Comparison of ENCODE assay signal across 1 cellular context in the genomic region with DNA sequence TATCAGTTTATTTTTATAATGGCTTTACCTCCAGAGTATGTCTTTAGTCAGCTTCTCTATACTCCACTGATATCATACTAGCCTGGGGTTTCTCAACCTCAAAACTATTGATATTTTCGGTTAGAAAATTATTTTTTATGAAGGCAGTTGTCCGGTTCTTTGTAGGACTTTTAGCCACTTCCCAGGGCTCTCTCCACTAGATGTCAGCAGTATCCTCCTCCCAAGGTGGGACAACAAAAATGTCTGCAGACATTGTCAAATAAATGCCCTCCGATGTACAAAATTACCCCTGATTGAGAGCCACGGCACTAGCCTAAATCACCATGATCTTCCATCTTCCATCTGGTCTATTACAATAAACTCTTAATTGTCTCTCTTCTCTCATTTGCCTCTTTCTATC.
A peak's percentile ranks its signal among the peaks of the same experiment; 100 is the strongest.
TF ChIP-seq lines count a peak whose summit lies in the region.

No MANE protein-coding gene starts in this region.

TF ChIP-seq in K562, 482 proteins besides CTCF, POLR2A, EP300 and RAD21:
- no peak for TF ChIP-seq TRIM25 (IDR thresholded peaks at IDR 0.05; ENCODE audit: borderline replicate concordance)
- TF ChIP-seq SAP30 (IDR thresholded peaks at IDR 0.05; ENCODE audit: borderline replicate concordance, insufficient read depth, low read depth, low read length, poor library complexity, severe bottlenecking) = no peak
- no peak for TF ChIP-seq TBL1XR1 (IDR thresholded peaks at IDR 0.05; ENCODE audit: low read length in 2 of 2)
- no peak for TF ChIP-seq NFE2L1 (tag; IDR thresholded peaks at IDR 0.05; ENCODE audit: borderline replicate concordance, low read depth)
- 0 out of 2 replicates have a peak, but pooled peaks have one; percentile 18 for TF ChIP-seq SMC3 (conservative IDR thresholded peaks at IDR 0.05; ENCODE audit: insufficient read depth, low read depth, low read length)
- no peak for TF ChIP-seq HDAC2 (IDR thresholded peaks at IDR 0.05)
- no peak for TF ChIP-seq ZNF76 (CRISPR knock-in tag; IDR thresholded peaks at IDR 0.05; ENCODE audit: borderline replicate concordance)
TF ChIP-seq in K562: peak in this region for 1.
